In the genomic region with DNA sequence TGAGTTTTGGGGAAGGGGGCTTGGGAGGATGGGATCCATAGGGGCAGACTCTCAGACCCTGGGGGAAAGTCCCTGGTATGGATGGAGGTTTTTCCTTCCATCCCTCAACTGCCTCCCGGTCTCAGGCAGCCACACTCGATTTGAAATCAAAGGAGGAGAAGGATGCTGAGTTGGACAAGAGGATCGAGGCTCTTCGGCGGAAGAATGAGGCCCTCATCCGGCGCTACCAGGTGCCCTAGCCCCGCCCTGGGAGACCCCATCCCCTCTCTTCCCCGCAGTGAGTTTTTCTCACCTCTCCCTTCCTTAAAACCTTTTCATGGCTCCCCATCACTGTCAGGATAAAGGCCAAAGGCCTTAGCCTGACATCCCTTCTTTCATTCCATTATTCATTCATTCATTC, we compare ENCODE assay signal across 10 cellular contexts. TPM values are rescaled to one million over a fixed set of nuclear protein-coding genes. Genes with fewer than 3 reads are reported as not detected.
A peak's percentile ranks its signal among the peaks of the same experiment; 100 is the strongest.
DNase-seq lines count a peak whose midpoint lies in the region; ATAC-seq and TF ChIP-seq lines count a peak whose summit lies in the region.
"Had no signal": no experiment of that assay in that cellular context is flagged by ENCODE, and none has a peak within 500 bp of the region (broad histone marks: within the 10 kb centered on the region; RNA-seq: fewer than 3 reads in every experiment).

No MANE protein-coding gene starts in this region.

- no peak overlapping the region for H3K27ac ChIP-seq in DOHH2 (ENCODE audit: low read depth, low read length)
- H3K27ac ChIP-seq in SJSA1, result no peak overlapping the region
- H3K27ac ChIP-seq in fibroblast of lung (ENCODE audit: insufficient read depth, low read length), result peak overlapping the region; percentile 91
- peak overlapping the region; percentile 89 for H3K27ac ChIP-seq in psoas muscle

- H3K9me3 ChIP-seq in DOHH2 (ENCODE audit: control insufficient read depth, insufficient read depth, low read length) (no peaks in the 10 kb centered on the region), SJSA1 (replicated peaks) (no peaks in the 10 kb centered on the region), fibroblast of lung (ENCODE audit: control insufficient read depth, insufficient read depth, low read depth, low read length) (no peaks in the 10 kb centered on the region), psoas muscle (no peaks in the 10 kb centered on the region)
- H3K9me3 ChIP-seq: Peyer's patch had no signal

- no peaks in the 10 kb centered on the region for H3K9me2 ChIP-seq in DOHH2 (replicated peaks; ENCODE audit: control insufficient read depth, low read length)

- peak overlapping the region; percentile 76 for H3K9ac ChIP-seq in fibroblast of lung (ENCODE audit: insufficient read depth, low read length)

- no peak for TF ChIP-seq CTCF in DOHH2 (IDR thresholded peaks at IDR 0.05; ENCODE audit: low read depth, low read length, poor library complexity, severe bottlenecking)
- no peak for TF ChIP-seq CTCF in fibroblast of lung (conservative IDR thresholded peaks at IDR 0.05 in 1 of 2, IDR thresholded peaks at IDR 0.05 in 1 of 2; ENCODE audit: low read depth in 1 of 2, low read length in 2 of 2)
- TF ChIP-seq CTCF in psoas muscle (IDR thresholded peaks at IDR 0.05), result no peak

- no peaks in the 10 kb centered on the region for H4K20me1 ChIP-seq in DOHH2 (ENCODE audit: control insufficient read depth, insufficient read depth, low read depth, low read length)
- H4K20me1 ChIP-seq in fibroblast of lung (ENCODE audit: control insufficient read depth, extremely low read depth, insufficient read depth, low read length), result no peaks in the 10 kb centered on the region

- H3K4me2 ChIP-seq in DOHH2 (ENCODE audit: low read length) (peak overlapping the region; percentile 74), fibroblast of lung (ENCODE audit: extremely low read depth, insufficient read depth, low read length) (peak overlapping the region; percentile 96)

- 82 to 88% (median 84%) methylated on average over 9 of the region's 9 CpGs for WGBS in psoas muscle, 3 donors

- H3K36me3 ChIP-seq in DOHH2 (ENCODE audit: control insufficient read depth, low read length) (peaks cover 34% of the 10 kb centered on the region), SJSA1 (peaks cover 55% of the 10 kb centered on the region), fibroblast of lung (ENCODE audit: control insufficient read depth, insufficient read depth, low read length) (peaks cover 17% of the 10 kb centered on the region), psoas muscle (ENCODE audit: insufficient read depth in 1 of 2, low read depth in 1 of 2) (peaks cover 0 to 50% of the 10 kb centered on the region in 2 donors)

- intact Hi-C loops in psoas muscle (cut with DNase I), result no loop called here

- H3K4me3 ChIP-seq in DOHH2 (ENCODE audit: low read length) (no peak overlapping the region), SJSA1 (peak overlapping the region; percentile 50), fibroblast of lung (replicated peaks in 1 of 4; ENCODE audit: control extremely low read depth in 1 of 4, insufficient read depth in 1 of 4, low read depth in 3 of 4, low read length in 4 of 4) (peak overlapping the region; percentile 59 to 75 (median 70)), psoas muscle (peak overlapping the region; percentile 68)

- no peak for DNase-seq in SJSA1 (ENCODE audit: low read depth in 1 of 2, low spot score in 2 of 2)
- no peak for DNase-seq in fibroblast of lung (ENCODE audit: low read depth in 2 of 2)
- no peak for DNase-seq in psoas muscle
- DNase-seq in mesenteric fat pad (ENCODE audit: low spot score), result no peak
- DNase-seq in pons (ENCODE audit: low spot score), result no peak
- no peak for DNase-seq in NCI-H82 (lab: John Stamatoyannopoulos, UW)
- no peak for DNase-seq in NCI-H128 (lab: John Stamatoyannopoulos, UW; ENCODE audit: unreplicated experiment)
- DNase-seq: midbrain, Peyer's patch had no signal

- H3K79me2 ChIP-seq in DOHH2 (ENCODE audit: control insufficient read depth, low read length) (peaks cover 16% of the 10 kb centered on the region), fibroblast of lung (ENCODE audit: control insufficient read depth, insufficient read depth, low read length) (peaks cover 19% of the 10 kb centered on the region)

- peaks cover 27% of the 10 kb centered on the region for H3K4me1 ChIP-seq in DOHH2 (ENCODE audit: control insufficient read depth, low read length)
- peaks cover 26% of the 10 kb centered on the region for H3K4me1 ChIP-seq in SJSA1 (replicated peaks)
- peaks cover 9% of the 10 kb centered on the region for H3K4me1 ChIP-seq in fibroblast of lung (ENCODE audit: control insufficient read depth, extremely low read depth, insufficient read depth, low read length)
- peaks cover 25% of the 10 kb centered on the region for H3K4me1 ChIP-seq in psoas muscle

- no peak for ATAC-seq in psoas muscle

- H3K27me3 ChIP-seq in DOHH2 (ENCODE audit: control insufficient read depth, low read length) (no peaks in the 10 kb centered on the region), SJSA1 (replicated peaks) (no peaks in the 10 kb centered on the region), fibroblast of lung (ENCODE audit: control insufficient read depth, insufficient read depth, low read length) (no peaks in the 10 kb centered on the region), psoas muscle (ENCODE audit: insufficient read depth in 3 of 3, low read length in 2 of 3) (no peaks in the 10 kb centered on the region)
- H3K27me3 ChIP-seq: Peyer's patch had no signal

- no peak overlapping the region for H2AFZ ChIP-seq in fibroblast of lung (ENCODE audit: low read length)

- H3F3A ChIP-seq in DOHH2 (ENCODE audit: control insufficient read depth, insufficient read depth), result peaks cover 4% of the 10 kb centered on the region; the same call in 1 of the 2 replicates

RNA-seq across cellular contexts. Expression of a gene that starts 2.1 kb away (rescaled TPM):
- 8.0 and 12.1 TPM in 2 replicates for total RNA-seq in SJSA1 (2014; rRNA removed; shearing (Covaris generic))
- total RNA-seq in fibroblast of lung (8.0 and 8.1 TPM in 2 replicates), psoas muscle (10 to 100 TPM; 16.9 to 28.2 (median 24.2) TPM), mesenteric fat pad (27.3 TPM)
- polyA plus RNA-seq in fibroblast of lung (5.4 and 7.2 TPM in 2 replicates), psoas muscle (10 to 100 TPM; 18.8 to 28.5 (median 24.0) TPM)
- 20.0 and 24.8 TPM in 2 replicates for polyA plus RNA-seq in fibroblast of lung (2012)
- polyA minus RNA-seq in fibroblast of lung (ENCODE audit: low replicate concordance), result 2.1 and 29.6 TPM in 2 replicates

RNA-seq across cellular contexts. Expression of a gene that starts 16.3 kb away (rescaled TPM):
- 2.4 and 2.5 TPM in 2 replicates for total RNA-seq in SJSA1 (2014; rRNA removed; shearing (Covaris generic))
- total RNA-seq in fibroblast of lung (1.8 and 3.6 TPM in 2 replicates), psoas muscle (10 to 100 TPM; 13.6 to 18.9 (median 15.8) TPM), mesenteric fat pad (34.4 TPM)
- polyA plus RNA-seq in fibroblast of lung (1.9 and 2.0 TPM in 2 replicates), psoas muscle (10 to 100 TPM in 1 of 3 donors, 1 to 10 TPM in 2; 3.6 to 21.2 (median 9.9) TPM)
- polyA plus RNA-seq in fibroblast of lung (2012), result 17.9 and 20.4 TPM in 2 replicates
- 2.7 and 5.7 TPM in 2 replicates for polyA minus RNA-seq in fibroblast of lung (ENCODE audit: low replicate concordance)

RNA-seq across cellular contexts. Expression of a gene that starts 27.4 kb away (rescaled TPM):
- 4.5 and 10.1 TPM in 2 replicates for total RNA-seq in SJSA1 (2014; rRNA removed; shearing (Covaris generic))
- total RNA-seq in fibroblast of lung, result 37.7 and 38.3 TPM in 2 replicates
- 1.4 and 2.4 TPM in 2 replicates for polyA plus RNA-seq in fibroblast of lung
- 6.2 and 8.5 TPM in 2 replicates for polyA plus RNA-seq in fibroblast of lung (2012)
- 2.6 and 3.8 TPM in 2 replicates for polyA minus RNA-seq in fibroblast of lung (ENCODE audit: low replicate concordance)
- 10 to 100 TPM in 1 of 4 donors, 1 to 10 TPM in 3; 2.7 to 32.5 (median 4.7) TPM for total RNA-seq in psoas muscle
- polyA plus RNA-seq in psoas muscle, result 1 to 10 TPM; 2.7 to 6.6 (median 2.9) TPM
- total RNA-seq in mesenteric fat pad, result 3.6 TPM

RNA-seq across cellular contexts. Expression of a gene that starts 51.2 kb away (rescaled TPM):
- total RNA-seq in SJSA1 (2014; rRNA removed; shearing (Covaris generic)), result not detected in 2 replicates
- under 0.01 and 0.33 TPM in 2 replicates for total RNA-seq in fibroblast of lung
- polyA plus RNA-seq in fibroblast of lung, result 0.73 and 0.81 TPM in 2 replicates
- polyA plus RNA-seq in fibroblast of lung (2012), result 0.46 and 0.72 TPM in 2 replicates
- polyA minus RNA-seq in fibroblast of lung (ENCODE audit: low replicate concordance), result 0.71 TPM in 1 of 2 replicates, not detected in the other
- 1 to 10 TPM; 2.4 to 6.3 (median 4.5) TPM for total RNA-seq in psoas muscle
- 1 to 10 TPM in 1 of 3 donors, under 1 TPM in 2; 0.64 to 2.3 (median 0.77) TPM for polyA plus RNA-seq in psoas muscle
- total RNA-seq in mesenteric fat pad, result 135 TPM

Comparison
In these comparisons a context has a peak if more than half of its experiments do, and no peak if none do; other contexts are left out.
1. H3K27ac ChIP-seq: peak in fibroblast of lung (single experiment) and psoas muscle (single experiment); none in DOHH2 (single experiment) and SJSA1 (single experiment).